Comparison of ENCODE assay signal across 8 cellular contexts in the genomic region with DNA sequence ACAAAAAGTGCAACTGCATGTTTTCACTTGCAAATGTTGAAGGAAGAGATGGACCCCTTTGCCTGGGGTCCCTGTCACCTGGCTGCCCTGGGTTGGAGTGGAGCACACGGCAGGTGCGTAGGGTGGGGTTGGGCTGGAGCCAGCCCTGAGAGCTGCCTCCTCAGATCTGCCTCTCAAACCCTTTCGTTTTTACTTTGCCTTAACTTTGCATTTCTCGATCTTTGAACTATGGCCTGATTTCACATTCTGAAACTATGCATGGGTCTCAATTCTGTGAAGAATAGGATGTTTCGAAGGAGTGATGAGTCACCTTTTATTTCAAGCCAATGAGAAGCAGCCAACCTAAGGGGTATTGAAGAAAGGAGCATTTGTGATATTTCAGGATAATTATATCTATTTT.
A peak's percentile ranks its signal among the peaks of the same experiment; 100 is the strongest.
DNase-seq lines count a peak whose midpoint lies in the region; ATAC-seq and TF ChIP-seq lines count a peak whose summit lies in the region.

No MANE protein-coding gene starts in this region.

- intact Hi-C loops in CD4-positive, alpha-beta T cell (cut with DNase I, micrococcal nuclease) = no loop called here

- peaks cover 6% of the 10 kb centered on the region for H3K27me3 ChIP-seq in CD4-positive, alpha-beta T cell (ENCODE audit: control insufficient read depth, insufficient read depth, low read length)

- H3K4me3 Mint-ChIP-seq in CD4-positive, alpha-beta T cell = no peak overlapping the region

- no peak for TF ChIP-seq CTCF in CD4-positive, alpha-beta T cell (IDR thresholded peaks at IDR 0.05)

- CTCF ChIA-PET in CD4-positive, alpha-beta T cell (lab: Charles Lee) = no interaction called here

- ATAC-seq in CD4-positive, alpha-beta T cell (ENCODE audit: poor library complexity) = peak; percentile 14
- ATAC-seq in GM18907 (IDR thresholded peaks at IDR 0.05; ENCODE audit: unreplicated experiment) (peak; percentile 88), HG02938 (IDR thresholded peaks at IDR 0.05; ENCODE audit: unreplicated experiment) (peak; percentile 89)

- peaks cover 28% of the 10 kb centered on the region for H3K4me1 Mint-ChIP-seq in CD4-positive, alpha-beta T cell (ENCODE audit: low read depth)

- DNase-seq in CD4-positive, alpha-beta T cell = no peak
- peak; percentile 44 to 49 for DNase-seq in activated CD4-positive, alpha-beta T cell treated with anti-CD3 and anti-CD28 coated beads, Interleukin-2, amount 50 U/mL, for 48 hours
- DNase-seq in NCI-H1694 (lab: John Stamatoyannopoulos, UW) = no peak
- no peak for DNase-seq in cerebellar nuclear complex (lab: John Stamatoyannopoulos, UW)
- DNase-seq in T-helper 9 cell = no peak
- no peak for DNase-seq in activated CD8-positive, alpha-beta memory T cell treated with anti-CD3 and anti-CD28 coated beads, Interleukin-2, amount 50 U/mL, for 4 hours

- H3K9me3 Mint-ChIP-seq in CD4-positive, alpha-beta T cell = no peaks in the 10 kb centered on the region

- peaks cover 8% of the 10 kb centered on the region for H3K27me3 Mint-ChIP-seq in CD4-positive, alpha-beta T cell

- no peak overlapping the region for H3K27ac Mint-ChIP-seq in CD4-positive, alpha-beta T cell

- no peaks in the 10 kb centered on the region for H3K36me3 Mint-ChIP-seq in CD4-positive, alpha-beta T cell (ENCODE audit: low read depth)

- POLR2A ChIA-PET in CD4-positive, alpha-beta T cell (lab: Charles Lee) = no interaction called here

- H3K9me3 ChIP-seq in CD4-positive, alpha-beta T cell (ENCODE audit: control insufficient read depth, low read length) = no peaks in the 10 kb centered on the region

- H3K27ac ChIP-seq in CD4-positive, alpha-beta T cell (ENCODE audit: low read depth, low read length) = no peak overlapping the region

Comparison
In these comparisons a context has a peak if more than half of its experiments do, and no peak if none do; other contexts are left out.
1. ATAC-seq: peak in every context shown above with its lines; median percentile 89 in HG02938; 88 in GM18907; 14 in CD4-positive, alpha-beta T cell.
2. DNase-seq: peak in activated CD4-positive, alpha-beta T cell treated with anti-CD3 and anti-CD28 coated beads, Interleukin-2, amount 50 U/mL, for 48 hours (2 of 2); none in CD4-positive, alpha-beta T cell (0 of 10), NCI-H1694 (single experiment), cerebellar nuclear complex (0 of 2), T-helper 9 cell (single experiment) and activated CD8-positive, alpha-beta memory T cell treated with anti-CD3 and anti-CD28 coated beads, Interleukin-2, amount 50 U/mL, for 4 hours (single experiment).